Comparison of ENCODE assay signal across 8 cellular contexts in the genomic region with DNA sequence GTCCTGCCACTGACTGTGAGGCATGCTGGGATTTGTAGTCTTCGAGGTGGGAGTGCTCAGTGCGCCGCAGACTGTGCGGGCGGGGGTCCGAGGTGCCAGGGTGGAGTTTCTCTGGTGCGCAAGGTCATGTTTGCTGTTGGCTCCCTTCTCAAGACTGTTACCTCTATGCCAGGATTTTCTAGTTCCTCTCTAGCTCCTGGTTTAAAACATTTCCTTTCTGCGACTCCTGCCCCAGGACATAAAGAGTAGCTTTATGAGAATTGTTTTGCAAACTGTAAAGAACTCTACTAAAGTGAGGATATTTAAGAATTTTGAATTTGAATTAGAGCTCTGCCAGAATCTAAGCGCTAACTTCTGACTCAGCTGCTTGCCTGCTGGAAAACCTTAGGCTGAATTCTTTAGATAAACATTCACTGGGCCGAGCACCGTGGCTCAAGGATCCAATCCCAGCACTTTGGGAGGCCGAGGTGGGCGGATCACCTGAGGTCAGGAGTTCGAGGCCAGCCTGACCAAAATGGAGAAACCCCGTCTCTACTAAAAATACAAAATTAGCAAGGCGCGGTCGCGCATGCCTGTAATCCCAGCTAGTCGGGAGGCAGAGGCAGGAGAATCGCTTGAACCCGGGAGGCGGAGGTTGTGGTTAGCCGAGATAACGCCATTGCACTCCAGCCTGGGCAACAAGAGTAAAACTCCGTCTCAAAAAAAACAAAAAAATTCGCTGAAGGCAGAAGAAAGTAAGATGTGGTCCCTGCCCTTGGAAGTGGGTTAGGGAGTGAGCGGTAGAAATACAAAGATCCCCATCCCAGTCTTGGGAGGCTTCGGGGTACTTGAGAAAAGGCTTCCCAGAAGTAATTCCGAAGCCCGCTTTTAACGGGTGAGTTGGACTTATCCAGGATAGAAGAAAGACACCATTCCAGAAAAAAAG.
A peak's percentile ranks its signal among the peaks of the same experiment; 100 is the strongest.
DNase-seq lines count a peak whose midpoint lies in the region; ATAC-seq and TF ChIP-seq lines count a peak whose summit lies in the region.

No MANE protein-coding gene starts in this region.

- H3K27ac ChIP-seq in KMS-11 = peak overlapping the region; percentile 99

- H3K4me1 Mint-ChIP-seq in activated naive CD8-positive, alpha-beta T cell treated with anti-CD3 and anti-CD28 coated beads, Interleukin-2, amount 50 U/mL, for 24 hours = peaks cover 31% of the 10 kb centered on the region

- H3K36me3 ChIP-seq in KMS-11 (ENCODE audit: insufficient read depth) = no peaks in the 10 kb centered on the region

- TF ChIP-seq CTCF in KMS-11 (conservative IDR thresholded peaks at IDR 0.05; ENCODE audit: low read depth, low read length) = no peak

- peaks cover 12% of the 10 kb centered on the region; the same call in 1 of the 2 replicates for H4K20me1 ChIP-seq in KMS-11 (ENCODE audit: insufficient read depth)

- H3K27me3 ChIP-seq in KMS-11 (ENCODE audit: insufficient read depth, low read depth) = 0 out of 2 replicates have a peak, but pooled peaks cover 2% of the 10 kb centered on the region

- H3K4me1 ChIP-seq in KMS-11 (ENCODE audit: low read depth, poor library complexity, severe bottlenecking) = peaks cover 14% of the 10 kb centered on the region

- H2AFZ ChIP-seq in KMS-11 (ENCODE audit: low read depth) = peak overlapping the region; percentile 77; the same call in 1 of the 2 replicates

- H3K36me3 Mint-ChIP-seq in activated naive CD8-positive, alpha-beta T cell treated with anti-CD3 and anti-CD28 coated beads, Interleukin-2, amount 50 U/mL, for 24 hours (ENCODE audit: low read depth) = peaks cover 11% of the 10 kb centered on the region

- no peaks in the 10 kb centered on the region for H3K27me3 Mint-ChIP-seq in activated naive CD8-positive, alpha-beta T cell treated with anti-CD3 and anti-CD28 coated beads, Interleukin-2, amount 50 U/mL, for 24 hours

- DNase-seq in NCI-H524 treated with DMSO at 0.1 percent for 48 hours (lab: John Stamatoyannopoulos, UW) (peak; percentile 65), NCI-H524 (lab: John Stamatoyannopoulos, UW) (no peak), smooth muscle cell of the brain vasculature (ENCODE audit: low read depth, low spot score) (peak; percentile 89), NCI-H1048 (lab: John Stamatoyannopoulos, UW) (no peak)
- DNase-seq in activated naive CD8-positive, alpha-beta T cell treated with anti-CD3 and anti-CD28 coated beads, Interleukin-2, amount 50 U/mL, for 24 hours = no peak

- H3K4me3 ChIP-seq in KMS-11 (IDR thresholded peaks at IDR 0.05; ENCODE audit: insufficient read depth, low read depth, low read length) (no peak overlapping the region), iPS-11a (ENCODE audit: low read depth, low read length) (peak overlapping the region; percentile 96)

- peak overlapping the region; percentile 74 for H3K4me2 ChIP-seq in KMS-11

- ATAC-seq in activated naive CD8-positive, alpha-beta T cell treated with anti-CD3 and anti-CD28 coated beads, Interleukin-2, amount 50 U/mL, for 24 hours = peak; percentile 84
- no peak for ATAC-seq in HG02623 (IDR thresholded peaks at IDR 0.05; ENCODE audit: unreplicated experiment)

- peak overlapping the region; percentile 99 for H3K9ac ChIP-seq in KMS-11

- peak overlapping the region; percentile 100 for H3K27ac Mint-ChIP-seq in activated naive CD8-positive, alpha-beta T cell treated with anti-CD3 and anti-CD28 coated beads, Interleukin-2, amount 50 U/mL, for 24 hours

- no peaks in the 10 kb centered on the region for H3K9me3 Mint-ChIP-seq in activated naive CD8-positive, alpha-beta T cell treated with anti-CD3 and anti-CD28 coated beads, Interleukin-2, amount 50 U/mL, for 24 hours

- H3K79me2 ChIP-seq in KMS-11 (ENCODE audit: insufficient read depth, low read depth) = peaks cover 36% of the 10 kb centered on the region

- H3K4me3 Mint-ChIP-seq in activated naive CD8-positive, alpha-beta T cell treated with anti-CD3 and anti-CD28 coated beads, Interleukin-2, amount 50 U/mL, for 24 hours = peak overlapping the region; percentile 92

Comparison
In these comparisons a context has a peak if more than half of its experiments do, and no peak if none do; other contexts are left out.
1. DNase-seq: peak in NCI-H524 treated with DMSO at 0.1 percent for 48 hours (single experiment) and smooth muscle cell of the brain vasculature (single experiment); none in NCI-H524 (0 of 2), activated naive CD8-positive, alpha-beta T cell treated with anti-CD3 and anti-CD28 coated beads, Interleukin-2, amount 50 U/mL, for 24 hours (single experiment) and NCI-H1048 (single experiment).